Comparison of ENCODE assay signal across 8 cellular contexts in genomic region chr3:109731639-109732473, GRCh38.
DNase-seq lines count a peak whose midpoint lies in the region; ATAC-seq and TF ChIP-seq lines count a peak whose summit lies in the region.

No MANE protein-coding gene starts in this region.

- peak; percentile 73 to 89 (median 73) for TF ChIP-seq CTCF in esophagus muscularis mucosa (IDR thresholded peaks at IDR 0.05)
- TF ChIP-seq CTCF in neural crest cell (conservative IDR thresholded peaks at IDR 0.05) = peak; percentile 95
- TF ChIP-seq CTCF in tibial nerve (IDR thresholded peaks at IDR 0.05) = peak; percentile 51 to 78 (median 68)

- no peak overlapping the region for H3K4me3 Mint-ChIP-seq in neural crest cell

- H3K4me3 ChIP-seq in esophagus muscularis mucosa = no peak overlapping the region
- no peak overlapping the region for H3K4me3 ChIP-seq in tibial nerve

- H3K4me1 ChIP-seq in esophagus muscularis mucosa (no peaks in the 10 kb centered on the region), tibial nerve (no peaks in the 10 kb centered on the region)

- peaks cover 3% of the 10 kb centered on the region for H3K9me3 Mint-ChIP-seq in neural crest cell

- 70% methylated on average over 6 of the region's 6 CpGs for WGBS in esophagus muscularis mucosa
- 69 to 70% methylated on average over 6 of the region's 6 CpGs for WGBS in tibial nerve, 2 donors

- H3K36me3 ChIP-seq in esophagus muscularis mucosa = no peaks in the 10 kb centered on the region
- H3K36me3 ChIP-seq in tibial nerve = no peaks in the 10 kb centered on the region

- DNase-seq in CD1c-positive myeloid dendritic cell (ENCODE audit: extremely low spot score) (peak; percentile 61), NCI-H69 (lab: John Stamatoyannopoulos, UW) (peak; percentile 20), esophagus muscularis mucosa (ENCODE audit: extremely low spot score) (no peak), neural crest cell (ENCODE audit: low read depth, low spot score) (peak; percentile 55), tibial nerve (ENCODE audit: low spot score in 2 of 2) (peak in 1 of 2 donors; percentile 84)
- peak; percentile 68 for DNase-seq in activated CD8-positive, alpha-beta memory T cell treated with anti-CD3 and anti-CD28 coated beads for 24 hours

- no peaks in the 10 kb centered on the region for H3K4me1 Mint-ChIP-seq in neural crest cell

- H3K27me3 ChIP-seq in esophagus muscularis mucosa (no peaks in the 10 kb centered on the region), tibial nerve (no peaks in the 10 kb centered on the region)

- H3K9me3 ChIP-seq in esophagus muscularis mucosa (no peaks in the 10 kb centered on the region), tibial nerve (peaks cover 0 to under 1% (median 0%) of the 10 kb centered on the region in 4 donors)

- H3K27me3 Mint-ChIP-seq in neural crest cell (ENCODE audit: low read depth) = no peaks in the 10 kb centered on the region

- intact Hi-C loops in esophagus muscularis mucosa (cut with DNase I) = loop anchor here (5.0 kb wide), 1 partner anchor 585 kb away; no protein-coding TSS in a partner anchor

- H3K36me3 Mint-ChIP-seq in neural crest cell (ENCODE audit: low read depth) = peaks cover 10% of the 10 kb centered on the region

- ATAC-seq in GM18870 (IDR thresholded peaks at IDR 0.05; ENCODE audit: unreplicated experiment) (peak; percentile 91), HG03103 (IDR thresholded peaks at IDR 0.05; ENCODE audit: low read depth, unreplicated experiment) (peak; percentile 89)

- H3K27ac Mint-ChIP-seq in neural crest cell (ENCODE audit: unreplicated experiment) = no peak overlapping the region

- TF ChIP-seq EP300 in esophagus muscularis mucosa (IDR thresholded peaks at IDR 0.05) (no peak), tibial nerve (IDR thresholded peaks at IDR 0.05) (no peak)

- TF ChIP-seq POLR2A in esophagus muscularis mucosa (IDR thresholded peaks at IDR 0.05; ENCODE audit: low read depth) (no peak), tibial nerve (IDR thresholded peaks at IDR 0.05) (no peak)

- H3K27ac ChIP-seq in esophagus muscularis mucosa (replicated peaks in 1 of 4) = no peak overlapping the region
- H3K27ac ChIP-seq in tibial nerve = no peak overlapping the region
